In genomic region chr3:105786988-105787387, GRCh38 we compare ENCODE assay signal across 16 cellular contexts.
DNase-seq lines count a peak whose midpoint lies in the region; ATAC-seq lines count a peak whose summit lies in the region.
"Had no signal": no experiment of that assay in that cellular context is flagged by ENCODE, and none has a peak within 500 bp of the region (broad histone marks: within the 10 kb centered on the region; RNA-seq: fewer than 3 reads in every experiment).

No MANE protein-coding gene starts in this region.

- DNase-seq in stimulated activated naive CD8-positive, alpha-beta T cell treated with anti-CD3 and anti-CD28 coated beads, Interleukin-15, Interleukin-2, amounts not matched to agents 100 U/mL and 50 U/mL, for 24 hours = no peak
- no peak for DNase-seq in SK-N-MC (ENCODE audit: low read depth, low spot score)
- DNase-seq in effector memory CD8-positive, alpha-beta T cell = no peak
- no peak for DNase-seq in activated CD4-positive, CD25-positive, alpha-beta regulatory T cell (lab: John Stamatoyannopoulos, UW)
- no peak for DNase-seq in inferior parietal cortex (ENCODE audit: extremely low spot score)
- no peak for DNase-seq in posterior vena cava (ENCODE audit: low spot score)
- DNase-seq: DMS 273 treated with DMSO at 0.1 percent for 48 hours, GF-D8, HFFc6, NCI-H1048, NCI-H146, NCI-H2081, NCI-H510A, SK-N-SH had no signal

- peak overlapping the region; percentile 66 for H3K4me3 ChIP-seq in SK-N-MC

- H3K36me3 Mint-ChIP-seq in stimulated activated naive CD8-positive, alpha-beta T cell treated with anti-CD3 and anti-CD28 coated beads, Interleukin-15, Interleukin-2, amounts not matched to agents 100 ng/mL and 50 ng/mL, for 24 hours (ENCODE audit: low read depth) = peaks cover 55% of the 10 kb centered on the region
- H3K36me3 Mint-ChIP-seq in effector memory CD8-positive, alpha-beta T cell (ENCODE audit: insufficient read depth) = peaks cover 5% of the 10 kb centered on the region

- H3K4me1 Mint-ChIP-seq in stimulated activated naive CD8-positive, alpha-beta T cell treated with anti-CD3 and anti-CD28 coated beads, Interleukin-15, Interleukin-2, amounts not matched to agents 100 ng/mL and 50 ng/mL, for 24 hours (ENCODE audit: low read depth) = peaks cover 73% of the 10 kb centered on the region
- peaks cover 38 to 45% of the 10 kb centered on the region in 2 donors for H3K4me1 Mint-ChIP-seq in effector memory CD8-positive, alpha-beta T cell (ENCODE audit: low read depth in 2 of 2)

- no peak overlapping the region for H3K4me3 Mint-ChIP-seq in stimulated activated naive CD8-positive, alpha-beta T cell treated with anti-CD3 and anti-CD28 coated beads, Interleukin-15, Interleukin-2, amounts not matched to agents 100 ng/mL and 50 ng/mL, for 24 hours
- peak overlapping the region; percentile 8 to 82 for H3K4me3 Mint-ChIP-seq in effector memory CD8-positive, alpha-beta T cell
- H3K4me3 Mint-ChIP-seq: HFFc6 had no signal

- H3K9me3 Mint-ChIP-seq in stimulated activated naive CD8-positive, alpha-beta T cell treated with anti-CD3 and anti-CD28 coated beads, Interleukin-15, Interleukin-2, amounts not matched to agents 100 ng/mL and 50 ng/mL, for 24 hours = no peaks in the 10 kb centered on the region
- H3K9me3 Mint-ChIP-seq in effector memory CD8-positive, alpha-beta T cell = no peaks in the 10 kb centered on the region
- H3K9me3 Mint-ChIP-seq: HFFc6 had no signal

- no peaks in the 10 kb centered on the region for H3K36me3 ChIP-seq in SK-N-MC (ENCODE audit: insufficient read depth, low read length)

- H3K27ac Mint-ChIP-seq in stimulated activated naive CD8-positive, alpha-beta T cell treated with anti-CD3 and anti-CD28 coated beads, Interleukin-15, Interleukin-2, amounts not matched to agents 100 ng/mL and 50 ng/mL, for 24 hours = peak overlapping the region; percentile 52
- H3K27ac Mint-ChIP-seq in effector memory CD8-positive, alpha-beta T cell = peak overlapping the region in 1 of 2 donors; percentile 82
- H3K27ac Mint-ChIP-seq: HFFc6 had no signal

- H3K27me3 Mint-ChIP-seq in stimulated activated naive CD8-positive, alpha-beta T cell treated with anti-CD3 and anti-CD28 coated beads, Interleukin-15, Interleukin-2, amounts not matched to agents 100 ng/mL and 50 ng/mL, for 24 hours = no peaks in the 10 kb centered on the region
- H3K27me3 Mint-ChIP-seq in effector memory CD8-positive, alpha-beta T cell = no peaks in the 10 kb centered on the region

- ATAC-seq in stimulated activated naive CD8-positive, alpha-beta T cell treated with anti-CD3 and anti-CD28 coated beads, Interleukin-15, Interleukin-2, amounts not matched to agents 100 U/mL and 50 U/mL, for 24 hours = no peak
- ATAC-seq in effector memory CD8-positive, alpha-beta T cell (replicated peaks) = no peak

- no peaks in the 10 kb centered on the region for H3K9me3 ChIP-seq in SK-N-MC (ENCODE audit: low read depth, low read length)

- H3K9ac ChIP-seq in SK-N-MC (ENCODE audit: insufficient read length) = peak overlapping the region; percentile 10
- H3K9ac ChIP-seq: KMS-11, SK-N-SH had no signal

- intact Hi-C loops in posterior vena cava (cut with DNase I) = no loop called here

- peak overlapping the region; percentile 96 for H3K27ac ChIP-seq in SK-N-MC
- H3K27ac ChIP-seq: KMS-11 had no signal
